In genomic region chr6:46269447-46270229, GRCh38 we compare ENCODE assay signal across 24 cellular contexts.
DNase-seq lines count a peak whose midpoint lies in the region; ATAC-seq and TF ChIP-seq lines count a peak whose summit lies in the region.
"Had no signal": no experiment of that assay in that cellular context is flagged by ENCODE, and none has a peak within 500 bp of the region (broad histone marks: within the 10 kb centered on the region; RNA-seq: fewer than 3 reads in every experiment).

No MANE protein-coding gene starts in this region.

- no peak overlapping the region for H3K4me3 Mint-ChIP-seq in CD14-positive monocyte
- H3K4me3 Mint-ChIP-seq in activated naive CD4-positive, alpha-beta T cell treated with anti-CD3 and anti-CD28 coated beads for 36 hours: no peak overlapping the region
- H3K4me3 Mint-ChIP-seq: CD4-positive, alpha-beta memory T cell; naive thymus-derived CD8-positive, alpha-beta T cell; T-helper 17 cell had no signal

- H3K27ac Mint-ChIP-seq in CD14-positive monocyte: peak overlapping the region in 1 of 7 donors; percentile 19
- no peak overlapping the region for H3K27ac Mint-ChIP-seq in activated naive CD4-positive, alpha-beta T cell treated with anti-CD3 and anti-CD28 coated beads for 36 hours
- H3K27ac Mint-ChIP-seq: activated T-helper 2 cell treated with anti-CD3 and anti-CD28 coated beads, Interferon-gamma antibody, Interleukin-2, Interleukin-4, amounts not matched to agents 10 μg/mL and 5 μg/mL and 100 μg/mL, durations not matched to agents 14 hours and 24 hours and 36 hours; CD4-positive, alpha-beta memory T cell; naive thymus-derived CD8-positive, alpha-beta T cell; T-helper 17 cell had no signal

- H3K9me3 Mint-ChIP-seq in CD14-positive monocyte: peaks cover 0 to 2% (median 0%) of the 10 kb centered on the region in 7 donors
- no peaks in the 10 kb centered on the region for H3K9me3 Mint-ChIP-seq in activated naive CD4-positive, alpha-beta T cell treated with anti-CD3 and anti-CD28 coated beads for 36 hours
- H3K9me3 Mint-ChIP-seq: activated T-helper 2 cell treated with anti-CD3 and anti-CD28 coated beads, Interferon-gamma antibody, Interleukin-2, Interleukin-4, amounts not matched to agents 10 μg/mL and 5 μg/mL and 100 μg/mL, durations not matched to agents 14 hours and 24 hours and 36 hours; CD4-positive, alpha-beta memory T cell; naive thymus-derived CD8-positive, alpha-beta T cell had no signal

- no peaks in the 10 kb centered on the region for H3K36me3 Mint-ChIP-seq in CD14-positive monocyte
- no peaks in the 10 kb centered on the region for H3K36me3 Mint-ChIP-seq in activated naive CD4-positive, alpha-beta T cell treated with anti-CD3 and anti-CD28 coated beads for 36 hours (ENCODE audit: low read depth)
- H3K36me3 Mint-ChIP-seq: CD4-positive, alpha-beta memory T cell; naive thymus-derived CD8-positive, alpha-beta T cell had no signal

- peak overlapping the region; percentile 49 for H3K27ac ChIP-seq in substantia nigra (ENCODE audit: low read depth, low read length, poor library complexity, severe bottlenecking)
- H3K27ac ChIP-seq: epithelial cell of prostate, psoas muscle, suprapubic skin, VCaP had no signal

- no peaks in the 10 kb centered on the region for H3K4me1 Mint-ChIP-seq in CD14-positive monocyte
- H3K4me1 Mint-ChIP-seq in activated naive CD4-positive, alpha-beta T cell treated with anti-CD3 and anti-CD28 coated beads for 36 hours (ENCODE audit: low read depth): no peaks in the 10 kb centered on the region
- H3K4me1 Mint-ChIP-seq: CD4-positive, alpha-beta memory T cell; naive thymus-derived CD8-positive, alpha-beta T cell; T-helper 17 cell had no signal

- DNase-seq in NCI-H187 (lab: John Stamatoyannopoulos, UW) (peak; percentile 26 to 68), cardiac fibroblast (ENCODE audit: low read depth in 2 of 2) (peak; percentile 9), hippocampal formation (lab: John Stamatoyannopoulos, UW) (peak; percentile 13 to 24), substantia nigra (lab: John Stamatoyannopoulos, UW) (peak in 22 of 49 donors; percentile 4 to 59 (median 27)), mucosa of gallbladder (ENCODE audit: low spot score) (no peak), CD14-positive monocyte (ENCODE audit: low spot score) (no peak)
- DNase-seq in activated naive CD4-positive, alpha-beta T cell treated with anti-CD3 and anti-CD28 coated beads for 36 hours: no peak
- DNase-seq: activated CD4-positive, alpha-beta T cell treated with anti-CD3 and anti-CD28 coated beads, Interleukin-2, amount 50 U/mL, for 1 hour; DND-41; GOT3; IMR-90; mesenchymal stem cell; naive thymus-derived CD8-positive, alpha-beta T cell; NCI-H1436; NCI-H2227 treated with DMSO at 0.1 percent for 48 hours; stimulated activated CD4-positive, alpha-beta T cell treated with anti-CD3 and anti-CD28 coated beads, Interleukin-12 subunit alpha, Interleukin-12 subunit beta, amount 100 ng/mL, for 4 hours; T-helper 17 cell had no signal

- TF ChIP-seq CTCF in cardiac fibroblast (IDR thresholded peaks at IDR 0.05; ENCODE audit: low read depth, low read length): no peak
- no peak for TF ChIP-seq CTCF in CD14-positive monocyte (IDR thresholded peaks at IDR 0.05)

- intact Hi-C loops in CD14-positive monocyte (cut with micrococcal nuclease): no loop called here
- intact Hi-C loops in activated naive CD4-positive, alpha-beta T cell treated with anti-CD3 and anti-CD28 coated beads for 36 hours (cut with micrococcal nuclease): no loop called here

- H3K27me3 Mint-ChIP-seq in CD14-positive monocyte (ENCODE audit: low read depth in 3 of 3): peaks cover 0 to 3% (median 0%) of the 10 kb centered on the region in 3 donors
- no peaks in the 10 kb centered on the region for H3K27me3 Mint-ChIP-seq in activated naive CD4-positive, alpha-beta T cell treated with anti-CD3 and anti-CD28 coated beads for 36 hours (ENCODE audit: low read depth)

- no peak overlapping the region for H3K4me3 ChIP-seq in cardiac fibroblast (replicated peaks in 1 of 2; ENCODE audit: low read depth in 2 of 2, low read length in 2 of 2)
- H3K4me3 ChIP-seq: psoas muscle, suprapubic skin had no signal

- CTCF ChIA-PET in activated naive CD4-positive, alpha-beta T cell treated with anti-CD3 and anti-CD28 coated beads for 36 hours (lab: Charles Lee): no interaction called here

- no peak for ATAC-seq in HG03442 (IDR thresholded peaks at IDR 0.05; ENCODE audit: unreplicated experiment)
- ATAC-seq: naive thymus-derived CD8-positive, alpha-beta T cell; T-helper 17 cell had no signal

Comparison
In these comparisons a context has a peak if more than half of its experiments do, and no peak if none do; other contexts are left out.
1. DNase-seq: peak in NCI-H187 (2 of 2), cardiac fibroblast (2 of 2) and hippocampal formation (2 of 2); none in mucosa of gallbladder (single experiment), CD14-positive monocyte (single experiment) and activated naive CD4-positive, alpha-beta T cell treated with anti-CD3 and anti-CD28 coated beads for 36 hours (single experiment).